22 cellular contexts compared by ENCODE assay signal in genomic region chr12:131266591-131267467, GRCh38.
A peak's percentile ranks its signal among the peaks of the same experiment; 100 is the strongest.
DNase-seq lines count a peak whose midpoint lies in the region; ATAC-seq, FAIRE-seq and TF ChIP-seq lines count a peak whose summit lies in the region.
"Had no signal": no experiment of that assay in that cellular context is flagged by ENCODE, and none has a peak within 500 bp of the region (broad histone marks: within the 10 kb centered on the region; RNA-seq: fewer than 3 reads in every experiment).

No MANE protein-coding gene starts in this region.

- no peak for TF ChIP-seq POLR2A in testis (IDR thresholded peaks at IDR 0.05)
- TF ChIP-seq POLR2A in body of pancreas (IDR thresholded peaks at IDR 0.05), result no peak

- ATAC-seq in GM18502 (IDR thresholded peaks at IDR 0.05; ENCODE audit: poor library complexity, unreplicated experiment), result no peak
- no peak for ATAC-seq in body of pancreas
- ATAC-seq: HepG2, Panc1 had no signal

- H3K9me3 ChIP-seq in kidney (ENCODE audit: control insufficient read depth in 1 of 2, low read length in 2 of 2) (no peaks in the 10 kb centered on the region), testis (no peaks in the 10 kb centered on the region), body of pancreas (no peaks in the 10 kb centered on the region)

- H3K27me3 ChIP-seq in bronchial epithelial cell (ENCODE audit: control insufficient read depth, insufficient read depth, low read length) (no peaks in the 10 kb centered on the region), testis (no peaks in the 10 kb centered on the region), body of pancreas (no peaks in the 10 kb centered on the region)

- POLR2A ChIA-PET in RWPE1 (lab: Yijun Ruan, JAX; ENCODE audit: low non-redundant PET), result no interaction called here

- peak; percentile 18 for DNase-seq in RWPE1 (ENCODE audit: low spot score)
- peak; percentile 46 for DNase-seq in bronchial epithelial cell (ENCODE audit: low read depth)
- peak; percentile 48 for DNase-seq in kidney
- DNase-seq in testis, result peak; percentile 45
- no peak for DNase-seq in body of pancreas
- no peak for DNase-seq in NCI-H524 treated with DMSO at 0.1 percent for 48 hours (lab: John Stamatoyannopoulos, UW)
- DNase-seq: CD4-positive, CD25-positive, alpha-beta regulatory T cell; DMS79; KBM-7; NCI-H1105; NCI-H146; NCI-H2081; NCI-H2171; NCI-H345; NCI-H524; NCI-H82; SHP77 had no signal

- H3K36me3 ChIP-seq in bronchial epithelial cell (ENCODE audit: control insufficient read depth, insufficient read depth, low read length) (no peaks in the 10 kb centered on the region), kidney (ENCODE audit: control insufficient read depth in 1 of 2, insufficient read depth in 2 of 2, low read length in 2 of 2) (no peaks in the 10 kb centered on the region), testis (ENCODE audit: low read depth, missing control alignments) (no peaks in the 10 kb centered on the region), body of pancreas (replicated peaks in 1 of 2; ENCODE audit: insufficient read depth in 1 of 2, low read depth in 2 of 2) (no peaks in the 10 kb centered on the region)

- CTCF ChIA-PET in RWPE1 (lab: Yijun Ruan, JAX), result interaction anchor here (0.5 to 0.6 kb wide), 3 partner anchors 286 to 354 kb away, joined by 3 read pairs; no protein-coding TSS in a partner anchor

- no peak for TF ChIP-seq CTCF in RWPE1 (conservative IDR thresholded peaks at IDR 0.05; ENCODE audit: low read depth)
- TF ChIP-seq CTCF in bronchial epithelial cell (IDR thresholded peaks at IDR 0.05; ENCODE audit: insufficient read depth, low read length, severe bottlenecking), result no peak
- no peak for TF ChIP-seq CTCF in kidney (IDR thresholded peaks at IDR 0.05; ENCODE audit: borderline replicate concordance, extremely low read depth, insufficient read depth)
- no peak for TF ChIP-seq CTCF in testis (IDR thresholded peaks at IDR 0.05)
- no peak for TF ChIP-seq CTCF in body of pancreas (IDR thresholded peaks at IDR 0.05)

- no peak overlapping the region for H3K4me3 ChIP-seq in bronchial epithelial cell (ENCODE audit: low read depth, low read length)
- H3K4me3 ChIP-seq in kidney (ENCODE audit: low read length in 2 of 2), result no peak overlapping the region
- H3K4me3 ChIP-seq in testis, result no peak overlapping the region
- no peak overlapping the region for H3K4me3 ChIP-seq in body of pancreas

- WGBS in testis, 2 donors, result 75 to 84% methylated on average over 17 to 19 of the region's 19 CpGs
- 51 to 66% methylated on average over 15 to 19 of the region's 19 CpGs for WGBS in body of pancreas, 2 donors

- H3K4me1 ChIP-seq in kidney (ENCODE audit: control insufficient read depth in 1 of 2, insufficient read depth in 1 of 2, low read depth in 1 of 2, low read length in 2 of 2), result peaks cover 0 to 2% of the 10 kb centered on the region in 2 donors
- peaks cover 4% of the 10 kb centered on the region for H3K4me1 ChIP-seq in testis
- no peaks in the 10 kb centered on the region for H3K4me1 ChIP-seq in body of pancreas

- intact Hi-C loops in kidney (cut with DNase I) (no loop called here), testis (cut with DNase I; ENCODE audit: low total_unique reads) (no loop called here), body of pancreas (cut with DNase I) (no loop called here)

- FAIRE-seq in bronchial epithelial cell (lab: Jason Lieb, UNC), result no peak
- no peak for FAIRE-seq in kidney (lab: Jason Lieb, UNC)
- FAIRE-seq: H54, HepG2 had no signal

- H3K9ac ChIP-seq in kidney (ENCODE audit: low read length in 2 of 2), result no peak overlapping the region

- H3K27ac ChIP-seq in RWPE1, result peak overlapping the region; percentile 73
- H3K27ac ChIP-seq in kidney (ENCODE audit: low read depth in 2 of 2, low read length in 2 of 2), result no peak overlapping the region
- H3K27ac ChIP-seq in testis, result no peak overlapping the region
- H3K27ac ChIP-seq in body of pancreas, result no peak overlapping the region
- H3K27ac ChIP-seq: HL-60 had no signal

Comparison
In these comparisons a context has a peak if more than half of its experiments do, and no peak if none do; other contexts are left out.
1. DNase-seq: peak in RWPE1 (single experiment), bronchial epithelial cell (single experiment), kidney (single experiment) and testis (single experiment); none in body of pancreas (0 of 4) and NCI-H524 treated with DMSO at 0.1 percent for 48 hours (single experiment).